Comparison of ENCODE assay signal across 2 cellular contexts in the genomic region with DNA sequence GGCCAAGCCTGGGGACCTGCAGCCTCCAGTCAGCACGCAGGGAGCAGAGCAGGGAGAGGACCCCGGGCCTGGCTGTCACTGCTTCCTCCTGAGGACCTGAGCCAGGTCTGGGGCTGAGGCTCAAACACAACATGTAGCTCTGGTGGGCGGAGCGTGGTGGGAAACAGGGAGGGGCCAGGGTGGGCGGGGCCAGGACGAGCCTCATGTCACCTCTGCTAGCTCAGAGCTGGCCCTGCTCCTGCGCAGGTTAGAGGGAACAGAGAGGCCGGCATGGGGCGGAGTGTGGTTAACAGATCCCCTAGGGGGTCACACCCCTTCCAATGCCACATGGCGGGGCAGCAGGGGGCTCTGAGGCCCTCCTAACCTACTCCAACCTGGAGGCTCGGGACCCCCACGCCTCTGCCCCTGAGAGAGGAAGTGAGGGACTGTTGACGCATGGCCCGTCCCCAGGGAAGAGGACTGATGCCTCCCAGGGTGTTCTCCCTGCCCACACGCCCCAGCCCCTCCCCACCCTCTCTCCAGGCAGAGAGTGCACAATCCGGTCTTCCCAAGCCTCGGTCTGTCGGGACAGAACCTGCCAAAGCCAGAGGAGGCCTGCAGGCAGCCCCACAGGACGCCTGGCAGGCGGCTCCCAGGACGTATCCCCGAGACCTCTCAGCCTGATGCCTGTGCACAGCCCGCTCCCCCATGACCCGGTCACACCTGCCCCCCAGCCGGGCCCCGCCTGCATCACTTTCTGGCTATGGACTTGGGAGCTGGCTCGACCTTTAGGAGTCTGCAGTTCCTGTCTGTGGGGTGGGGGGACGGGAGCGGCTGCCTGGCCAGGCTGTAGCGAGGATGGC.
TF ChIP-seq lines count a peak whose summit lies in the region.

No MANE protein-coding gene starts in this region.

TF ChIP-seq in HCT116, 20 proteins besides CTCF, POLR2A, EP300 and RAD21 (continued from another document):
- TF ChIP-seq TCF7L2 (IDR thresholded peaks at IDR 0.05; ENCODE audit: borderline replicate concordance, extremely low read depth, insufficient read depth, insufficient read length), result no peak
- TF ChIP-seq MAX (IDR thresholded peaks at IDR 0.05), result no peak
- no peak for TF ChIP-seq POLR2AphosphoS5 (IDR thresholded peaks at IDR 0.05; ENCODE audit: low read depth, low read length)
- TF ChIP-seq ZNF274 (IDR thresholded peaks at IDR 0.05; ENCODE audit: low read depth, low read length), result no peak
- TF ChIP-seq, protein P1, sequence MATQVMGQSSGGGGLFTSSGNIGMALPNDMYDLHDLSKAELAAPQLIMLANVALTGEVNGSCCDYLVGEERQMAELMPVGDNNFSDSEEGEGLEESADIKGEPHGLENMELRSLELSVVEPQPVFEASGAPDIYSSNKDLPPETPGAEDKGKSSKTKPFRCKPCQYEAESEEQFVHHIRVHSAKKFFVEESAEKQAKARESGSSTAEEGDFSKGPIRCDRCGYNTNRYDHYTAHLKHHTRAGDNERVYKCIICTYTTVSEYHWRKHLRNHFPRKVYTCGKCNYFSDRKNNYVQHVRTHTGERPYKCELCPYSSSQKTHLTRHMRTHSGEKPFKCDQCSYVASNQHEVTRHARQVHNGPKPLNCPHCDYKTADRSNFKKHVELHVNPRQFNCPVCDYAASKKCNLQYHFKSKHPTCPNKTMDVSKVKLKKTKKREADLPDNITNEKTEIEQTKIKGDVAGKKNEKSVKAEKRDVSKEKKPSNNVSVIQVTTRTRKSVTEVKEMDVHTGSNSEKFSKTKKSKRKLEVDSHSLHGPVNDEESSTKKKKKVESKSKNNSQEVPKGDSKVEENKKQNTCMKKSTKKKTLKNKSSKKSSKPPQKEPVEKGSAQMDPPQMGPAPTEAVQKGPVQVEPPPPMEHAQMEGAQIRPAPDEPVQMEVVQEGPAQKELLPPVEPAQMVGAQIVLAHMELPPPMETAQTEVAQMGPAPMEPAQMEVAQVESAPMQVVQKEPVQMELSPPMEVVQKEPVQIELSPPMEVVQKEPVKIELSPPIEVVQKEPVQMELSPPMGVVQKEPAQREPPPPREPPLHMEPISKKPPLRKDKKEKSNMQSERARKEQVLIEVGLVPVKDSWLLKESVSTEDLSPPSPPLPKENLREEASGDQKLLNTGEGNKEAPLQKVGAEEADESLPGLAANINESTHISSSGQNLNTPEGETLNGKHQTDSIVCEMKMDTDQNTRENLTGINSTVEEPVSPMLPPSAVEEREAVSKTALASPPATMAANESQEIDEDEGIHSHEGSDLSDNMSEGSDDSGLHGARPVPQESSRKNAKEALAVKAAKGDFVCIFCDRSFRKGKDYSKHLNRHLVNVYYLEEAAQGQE (IDR thresholded peaks at IDR 0.05; ENCODE audit: low read depth), result no peak

TF ChIP-seq in WTC11, 78 proteins besides CTCF, POLR2A, EP300 and RAD21 (continued from another document):
- TF ChIP-seq ZBTB43 (CRISPR knock-in tag; IDR thresholded peaks at IDR 0.05) (no peak), SP1 (CRISPR knock-in tag; conservative IDR thresholded peaks at IDR 0.05) (peak; percentile 41; the same call in 1 of the 2 replicates)
- TF ChIP-seq, protein P2, sequence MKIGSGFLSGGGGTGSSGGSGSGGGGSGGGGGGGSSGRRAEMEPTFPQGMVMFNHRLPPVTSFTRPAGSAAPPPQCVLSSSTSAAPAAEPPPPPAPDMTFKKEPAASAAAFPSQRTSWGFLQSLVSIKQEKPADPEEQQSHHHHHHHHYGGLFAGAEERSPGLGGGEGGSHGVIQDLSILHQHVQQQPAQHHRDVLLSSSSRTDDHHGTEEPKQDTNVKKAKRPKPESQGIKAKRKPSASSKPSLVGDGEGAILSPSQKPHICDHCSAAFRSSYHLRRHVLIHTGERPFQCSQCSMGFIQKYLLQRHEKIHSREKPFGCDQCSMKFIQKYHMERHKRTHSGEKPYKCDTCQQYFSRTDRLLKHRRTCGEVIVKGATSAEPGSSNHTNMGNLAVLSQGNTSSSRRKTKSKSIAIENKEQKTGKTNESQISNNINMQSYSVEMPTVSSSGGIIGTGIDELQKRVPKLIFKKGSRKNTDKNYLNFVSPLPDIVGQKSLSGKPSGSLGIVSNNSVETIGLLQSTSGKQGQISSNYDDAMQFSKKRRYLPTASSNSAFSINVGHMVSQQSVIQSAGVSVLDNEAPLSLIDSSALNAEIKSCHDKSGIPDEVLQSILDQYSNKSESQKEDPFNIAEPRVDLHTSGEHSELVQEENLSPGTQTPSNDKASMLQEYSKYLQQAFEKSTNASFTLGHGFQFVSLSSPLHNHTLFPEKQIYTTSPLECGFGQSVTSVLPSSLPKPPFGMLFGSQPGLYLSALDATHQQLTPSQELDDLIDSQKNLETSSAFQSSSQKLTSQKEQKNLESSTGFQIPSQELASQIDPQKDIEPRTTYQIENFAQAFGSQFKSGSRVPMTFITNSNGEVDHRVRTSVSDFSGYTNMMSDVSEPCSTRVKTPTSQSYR (CRISPR knock-in tag; IDR thresholded peaks at IDR 0.05), result no peak
TF ChIP-seq in WTC11: peak in this region for 1.
